Comparison of ENCODE assay signal across 1 cellular context in genomic region chr11:32005786-32006406, GRCh38.
TF ChIP-seq lines count a peak whose summit lies in the region.

No MANE protein-coding gene starts in this region.

TF ChIP-seq in HepG2, 621 proteins besides CTCF, POLR2A, EP300 and RAD21 (continued from another document):
- TF ChIP-seq, protein P1, sequence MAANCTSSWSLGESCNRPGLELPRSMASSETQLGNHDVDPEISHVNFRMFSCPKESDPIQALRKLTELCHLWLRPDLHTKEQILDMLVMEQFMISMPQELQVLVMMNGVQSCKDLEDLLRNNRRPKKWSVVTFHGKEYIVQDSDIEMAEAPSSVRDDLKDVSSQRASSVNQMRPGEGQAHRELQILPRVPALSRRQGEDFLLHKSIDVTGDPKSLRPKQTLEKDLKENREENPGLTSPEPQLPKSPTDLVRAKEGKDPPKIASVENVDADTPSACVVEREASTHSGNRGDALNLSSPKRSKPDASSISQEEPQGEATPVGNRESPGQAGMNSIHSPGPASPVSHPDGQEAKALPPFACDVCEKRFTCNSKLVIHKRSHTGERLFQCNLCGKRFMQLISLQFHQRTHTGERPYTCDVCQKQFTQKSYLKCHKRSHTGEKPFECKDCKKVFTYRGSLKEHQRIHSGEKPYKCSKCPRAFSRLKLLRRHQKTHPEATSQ (CRISPR knock-in tag; IDR thresholded peaks at IDR 0.05; ENCODE audit: borderline replicate concordance): no peak
- no peak for TF ChIP-seq PHF20 (CRISPR knock-in tag; IDR thresholded peaks at IDR 0.05)
- TF ChIP-seq ATF7 (IDR thresholded peaks at IDR 0.05): no peak
- no peak for TF ChIP-seq ATF7 (CRISPR knock-in tag; IDR thresholded peaks at IDR 0.05)
- no peak for TF ChIP-seq RARG (CRISPR knock-in tag; IDR thresholded peaks at IDR 0.05; ENCODE audit: low read depth)
- TF ChIP-seq ZNF598 (CRISPR knock-in tag; IDR thresholded peaks at IDR 0.05; ENCODE audit: borderline replicate concordance): no peak
